1 cellular context compared by ENCODE assay signal in genomic region chr7:99626661-99627060, GRCh38.
TF ChIP-seq lines count a peak whose summit lies in the region.

No MANE protein-coding gene starts in this region.

TF ChIP-seq in A549, 52 proteins besides CTCF, POLR2A, EP300 and RAD21:
- TF ChIP-seq ZFP36 (IDR thresholded peaks at IDR 0.05; ENCODE audit: borderline replicate concordance, partially characterized antibody) (peak; percentile 55), MYC (IDR thresholded peaks at IDR 0.05; ENCODE audit: borderline replicate concordance, low read length) (no peak), USF2 (IDR thresholded peaks at IDR 0.05) (no peak), MAZ (IDR thresholded peaks at IDR 0.05; ENCODE audit: borderline replicate concordance, low read depth, low read length) (no peak)
